ENCODE assay signal across 8 cellular contexts in genomic region chr11:3423138-3423715, GRCh38. TPM values are rescaled to one million over a fixed set of nuclear protein-coding genes. Genes with fewer than 3 reads are reported as not detected.
A peak's percentile ranks its signal among the peaks of the same experiment; 100 is the strongest.
DNase-seq lines count a peak whose midpoint lies in the region; TF ChIP-seq lines count a peak whose summit lies in the region.
"Not testable (repeated sequence)": the region's sequence is repeated elsewhere in the genome, so short reads cannot be mapped to it uniquely, and the experiment has no call there.

No MANE protein-coding gene starts in this region.

- TF ChIP-seq POLR2A in suprapubic skin (IDR thresholded peaks at IDR 0.05): not testable (repeated sequence)

- not testable (repeated sequence) for H3K4me1 ChIP-seq in colonic mucosa
- H3K4me1 ChIP-seq in suprapubic skin: peaks cover 15% of the 10 kb centered on the region

- DNase-seq in H7 (peak; percentile 79), NCI-H69 (lab: John Stamatoyannopoulos, UW) (peak; percentile 32), colonic mucosa (peak; percentile 49), iPS DF 4.7 (ENCODE audit: extremely low read depth, low spot score) (peak; percentile 44)
- not testable (repeated sequence) for DNase-seq in activated CD4-positive, alpha-beta memory T cell treated with anti-CD3 and anti-CD28 coated beads, Interleukin-2, amount 10 ng/mL, durations not matched to agents 7 days and 5 days; suprapubic skin (ENCODE audit: low spot score in 2 of 2)

- not testable (repeated sequence) for H3K36me3 Mint-ChIP-seq in activated CD4-positive, alpha-beta memory T cell treated with anti-CD3 and anti-CD28 coated beads, Interleukin-2, amount 10 ng/mL, durations not matched to agents 7 days and 5 days (ENCODE audit: low read depth); nephron (ENCODE audit: low read depth)

- peak overlapping the region; percentile 55 to 72 for H3K9ac ChIP-seq in colonic mucosa (ENCODE audit: low read depth in 2 of 2, low read length in 2 of 2)

- TF ChIP-seq EP300 in suprapubic skin (IDR thresholded peaks at IDR 0.05): not testable (repeated sequence)

- H3K27me3 ChIP-seq in H7 (ENCODE audit: control insufficient read depth, insufficient read depth, low read length); colonic mucosa; suprapubic skin: not testable (repeated sequence)

- POLR2A ChIA-PET in activated CD4-positive, alpha-beta memory T cell treated with anti-CD3 and anti-CD28 coated beads, Interleukin-2, amount 10 ng/mL, durations not matched to agents 7 days and 5 days (lab: Charles Lee): interaction anchor here (1.4 kb wide), 1 partner anchor 46 kb away, joined by 3 read pairs; no protein-coding TSS in a partner anchor

- H3K4me3 ChIP-seq in H7 (ENCODE audit: insufficient read depth, low read depth, low read length): peak overlapping the region; percentile 53
- peak overlapping the region; percentile 63 for H3K4me3 ChIP-seq in colonic mucosa
- H3K4me3 ChIP-seq in suprapubic skin: peak overlapping the region; percentile 66

- H3K9me3 ChIP-seq in colonic mucosa, suprapubic skin: not testable (repeated sequence)

- H3K4me1 Mint-ChIP-seq in activated CD4-positive, alpha-beta memory T cell treated with anti-CD3 and anti-CD28 coated beads, Interleukin-2, amount 10 ng/mL, durations not matched to agents 7 days and 5 days: peaks cover 16% of the 10 kb centered on the region
- H3K4me1 Mint-ChIP-seq in nephron: peaks cover 11% of the 10 kb centered on the region

- intact Hi-C loops in colonic mucosa (cut with DNase I): not testable (repeated sequence)

- CTCF ChIA-PET in activated CD4-positive, alpha-beta memory T cell treated with anti-CD3 and anti-CD28 coated beads, Interleukin-2, amount 10 ng/mL, durations not matched to agents 7 days and 5 days (lab: Charles Lee): not testable (repeated sequence)

- not testable (repeated sequence) for H3K36me3 ChIP-seq in H7 (replicated peaks; ENCODE audit: control insufficient read depth, insufficient read depth, low read length); colonic mucosa; suprapubic skin

- TF ChIP-seq CTCF in C4-2B (conservative IDR thresholded peaks at IDR 0.05); colonic mucosa (IDR thresholded peaks at IDR 0.05); nephron (IDR thresholded peaks at IDR 0.05; ENCODE audit: unreplicated experiment in 3 of 3); suprapubic skin (IDR thresholded peaks at IDR 0.05): not testable (repeated sequence)

- not testable (repeated sequence) for H3K9me3 Mint-ChIP-seq in activated CD4-positive, alpha-beta memory T cell treated with anti-CD3 and anti-CD28 coated beads, Interleukin-2, amount 10 ng/mL, durations not matched to agents 7 days and 5 days; nephron

- peak overlapping the region; percentile 79 for H3K4me3 Mint-ChIP-seq in activated CD4-positive, alpha-beta memory T cell treated with anti-CD3 and anti-CD28 coated beads, Interleukin-2, amount 10 ng/mL, durations not matched to agents 7 days and 5 days
- peak overlapping the region; percentile 90 to 95 (median 92) for H3K4me3 Mint-ChIP-seq in nephron

- H3K27me3 Mint-ChIP-seq in activated CD4-positive, alpha-beta memory T cell treated with anti-CD3 and anti-CD28 coated beads, Interleukin-2, amount 10 ng/mL, durations not matched to agents 7 days and 5 days: peaks cover 22% of the 10 kb centered on the region
- peaks cover 12% of the 10 kb centered on the region for H3K27me3 Mint-ChIP-seq in nephron (ENCODE audit: low read depth)

- peak overlapping the region; percentile 40 for H3K27ac ChIP-seq in C4-2B
- peak overlapping the region; percentile 66 for H3K27ac ChIP-seq in colonic mucosa
- not testable (repeated sequence) for H3K27ac ChIP-seq in suprapubic skin

- WGBS in suprapubic skin: under 1% methylated on average over 42 of the region's 45 CpGs

- H3K27ac Mint-ChIP-seq in activated CD4-positive, alpha-beta memory T cell treated with anti-CD3 and anti-CD28 coated beads, Interleukin-2, amount 10 ng/mL, durations not matched to agents 7 days and 5 days: peak overlapping the region; percentile 82
- peak overlapping the region; percentile 80 to 94 (median 93) for H3K27ac Mint-ChIP-seq in nephron

RNA-seq across cellular contexts. Expression of gene ZNF195, which starts 44.3 kb away (rescaled TPM):
- total RNA-seq in H7 (2014; rRNA removed; shearing (Covaris generic)): 47.0 and 48.9 TPM in 2 replicates
- 10 to 100 TPM; 30.5 to 33.5 TPM for total RNA-seq in activated CD4-positive, alpha-beta memory T cell treated with anti-CD3 and anti-CD28 coated beads, Interleukin-2, amount 10 ng/mL, durations not matched to agents 7 days and 5 days
- total RNA-seq in colonic mucosa (10 to 100 TPM; 19.2 to 34.3 TPM), suprapubic skin (10 to 100 TPM; 14.4 to 22.4 (median 18.2) TPM)
